ENCODE assay signal across 15 cellular contexts in the genomic region with DNA sequence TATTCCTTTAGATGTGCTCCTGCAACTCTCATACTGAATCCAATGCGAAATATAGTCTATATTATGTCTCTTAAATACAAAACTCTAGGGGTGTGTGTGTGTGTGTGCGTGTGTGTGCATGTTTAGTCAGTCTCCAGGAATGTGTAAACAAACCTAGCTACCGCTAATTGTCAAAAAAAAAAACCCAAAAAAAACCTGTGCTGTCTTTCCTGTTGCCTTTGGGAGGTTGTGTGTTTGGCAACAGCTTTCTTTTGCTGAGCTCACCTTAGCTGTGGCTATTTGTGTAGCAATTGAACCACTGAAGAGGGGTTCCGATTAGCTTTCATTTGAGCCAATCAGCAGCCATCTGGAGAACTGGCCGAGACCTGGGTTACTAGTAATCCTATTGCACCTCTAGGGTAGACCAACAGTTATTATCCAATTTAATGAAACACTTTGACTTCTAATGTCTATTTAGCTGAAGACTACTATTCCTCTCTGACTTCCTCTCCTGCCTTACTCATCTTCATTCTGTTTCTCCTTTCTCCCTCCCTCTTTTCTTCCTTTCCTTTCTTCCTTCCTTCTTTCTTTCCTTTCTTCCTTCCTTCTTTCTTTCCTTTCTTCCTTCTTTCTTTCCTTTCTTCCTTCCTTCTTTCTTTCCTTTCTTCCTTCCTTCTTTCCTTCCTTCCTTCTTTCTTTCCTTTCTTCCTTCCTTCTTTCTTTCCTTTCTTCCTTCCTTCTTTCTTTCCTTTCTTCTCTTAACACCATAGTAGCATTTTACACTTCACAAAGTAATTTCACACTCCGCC.
DNase-seq lines count a peak whose midpoint lies in the region; ATAC-seq and TF ChIP-seq lines count a peak whose summit lies in the region.
"Had no signal": no experiment of that assay in that cellular context is flagged by ENCODE, and none has a peak within 500 bp of the region (broad histone marks: within the 10 kb centered on the region; RNA-seq: fewer than 3 reads in every experiment).

No MANE protein-coding gene starts in this region.

- WGBS in mammary epithelial cell (ENCODE audit: low coverage, missing lambda C conversion rate), result 37% methylated on average over 6 of the region's 6 CpGs
- 88 to 93% methylated on average over 3 of the region's 6 CpGs for WGBS in mesodermal cell (ENCODE audit: insufficient coverage in 2 of 2), 2 experiments

- H3K9me3 ChIP-seq in mammary epithelial cell (replicated peaks; ENCODE audit: insufficient read depth, low read length), result no peaks in the 10 kb centered on the region
- H3K9me3 ChIP-seq in mesodermal cell (ENCODE audit: control insufficient read depth, low read length), result no peaks in the 10 kb centered on the region
- H3K9me3 ChIP-seq: gastrocnemius medialis had no signal

- dilution Hi-C loops in mammary epithelial cell (cut with HindIII; ENCODE audit: low sequenced_read_pairs), result no loop called here

- CTCF ChIA-PET in mammary epithelial cell (lab: Charles Lee; ENCODE audit: low non-redundant PET), result no interaction called here

- H3K27me3 ChIP-seq in mammary epithelial cell (ENCODE audit: insufficient read depth, low read length), result no peaks in the 10 kb centered on the region
- H3K27me3 ChIP-seq: cardiac muscle cell, gastrocnemius medialis had no signal

- H3K79me2 ChIP-seq in mammary epithelial cell (ENCODE audit: insufficient read depth, low read length), result no peaks in the 10 kb centered on the region

- peak; percentile 14 for DNase-seq in DMS53 treated with DMSO at 0.1 percent for 48 hours (lab: John Stamatoyannopoulos, UW; ENCODE audit: unreplicated experiment)
- peak; percentile 69 for DNase-seq in M059J (ENCODE audit: low read depth)
- peak; percentile 8 for DNase-seq in mammary epithelial cell
- no peak for DNase-seq in NCI-H1092 (lab: John Stamatoyannopoulos, UW)
- no peak for DNase-seq in C1 segment of cervical spinal cord (lab: John Stamatoyannopoulos, UW)
- no peak for DNase-seq in stimulated activated naive CD4-positive, alpha-beta T cell treated with Interleukin-2 at 50 U/mL for 16 hours (lab: John Stamatoyannopoulos, UW)
- DNase-seq: activated naive CD4-positive, alpha-beta T cell treated with anti-CD3 and anti-CD28 coated beads, Interleukin-2, amount 50 U/mL, for 16 hours; effector CD4-positive, alpha-beta T cell; gastrocnemius medialis; NCI-H2227 treated with DMSO at 0.1 percent for 48 hours; posterior cingulate gyrus; T-cell had no signal

- no peaks in the 10 kb centered on the region for H4K20me1 ChIP-seq in mammary epithelial cell (ENCODE audit: insufficient read depth, low read length)

- TF ChIP-seq CTCF in mammary epithelial cell (conservative IDR thresholded peaks at IDR 0.05 in 1 of 2, IDR thresholded peaks at IDR 0.05 in 1 of 2; ENCODE audit: extremely low read depth in 1 of 2, insufficient read depth in 1 of 2, low read depth in 1 of 2, low read length in 2 of 2), result no peak

- intact Hi-C loops in mammary epithelial cell (cut with micrococcal nuclease), result no loop called here

- H3K36me3 ChIP-seq in mammary epithelial cell (ENCODE audit: insufficient read depth, low read length), result no peaks in the 10 kb centered on the region
- no peaks in the 10 kb centered on the region for H3K36me3 ChIP-seq in mesodermal cell (ENCODE audit: control insufficient read depth, insufficient read depth, low read length)
- H3K36me3 ChIP-seq: cardiac muscle cell, gastrocnemius medialis had no signal

- ATAC-seq in HG03139 (IDR thresholded peaks at IDR 0.05; ENCODE audit: unreplicated experiment), result no peak
- ATAC-seq: gastrocnemius medialis, T-cell had no signal

- H3K4me2 ChIP-seq in mammary epithelial cell (ENCODE audit: insufficient read depth, low read depth, low read length), result no peak overlapping the region

- H3K4me3 ChIP-seq in mammary epithelial cell (replicated peaks in 1 of 3; ENCODE audit: insufficient read depth in 1 of 3, low read depth in 2 of 3, low read length in 3 of 3) (no peak overlapping the region), mesodermal cell (ENCODE audit: extremely low read depth, insufficient read depth, low read length, poor library complexity, severe bottlenecking) (no peak overlapping the region)
- H3K4me3 ChIP-seq: cardiac muscle cell, gastrocnemius medialis had no signal

- no TSS peak for BruUV-seq in mammary epithelial cell (replicated peaks; lab: Mats Ljungman, UMichigan)

- no peak overlapping the region for H3K9ac ChIP-seq in mammary epithelial cell (ENCODE audit: insufficient read depth, low read length)

- no peak overlapping the region for H2AFZ ChIP-seq in mammary epithelial cell (ENCODE audit: low read depth, low read length)

- H3K4me1 ChIP-seq in mammary epithelial cell (ENCODE audit: insufficient read depth, low read length) (no peaks in the 10 kb centered on the region), mesodermal cell (ENCODE audit: control insufficient read depth, insufficient read depth, low read length, poor library complexity, severe bottlenecking) (peaks cover 23% of the 10 kb centered on the region)
- H3K4me1 ChIP-seq: gastrocnemius medialis had no signal

- H3K27ac ChIP-seq in mammary epithelial cell (ENCODE audit: insufficient read depth, low read depth, low read length) (no peak overlapping the region), mesodermal cell (ENCODE audit: low read depth, low read length, severe bottlenecking) (peak overlapping the region; percentile 54)
- H3K27ac ChIP-seq: cardiac muscle cell, gastrocnemius medialis had no signal

- in situ Hi-C loops in mammary epithelial cell (cut with MboI; ENCODE audit: low sequenced_read_pairs in 2 of 2), result no loop called here

Comparison
In these comparisons a context has a peak if more than half of its experiments do, and no peak if none do; other contexts are left out.
1. DNase-seq: peak in DMS53 treated with DMSO at 0.1 percent for 48 hours (single experiment), M059J (single experiment) and mammary epithelial cell (single experiment); none in NCI-H1092 (single experiment), C1 segment of cervical spinal cord (0 of 14) and stimulated activated naive CD4-positive, alpha-beta T cell treated with Interleukin-2 at 50 U/mL for 16 hours (single experiment).